In the genomic region with DNA sequence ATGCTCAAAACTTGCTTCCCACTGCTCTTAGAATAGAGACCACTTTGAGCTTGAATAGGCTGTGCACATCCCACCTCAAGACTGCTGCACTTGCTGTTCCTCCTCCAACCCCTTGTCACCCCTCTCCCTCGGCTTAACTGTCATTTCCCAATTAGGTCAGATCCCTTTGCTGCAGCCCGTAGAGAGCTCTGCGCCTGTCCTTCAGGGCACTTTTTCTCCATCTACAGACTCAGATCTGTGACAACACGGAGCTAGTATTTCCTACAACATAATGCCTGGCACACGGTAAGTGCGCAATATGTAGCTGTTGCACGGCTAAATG, we compare ENCODE assay signal across 8 cellular contexts. TPM values are rescaled to one million over a fixed set of nuclear protein-coding genes. Genes with fewer than 3 reads are reported as not detected.
A peak's percentile ranks its signal among the peaks of the same experiment; 100 is the strongest.
DNase-seq lines count a peak whose midpoint lies in the region; ATAC-seq, FAIRE-seq and TF ChIP-seq lines count a peak whose summit lies in the region.

No MANE protein-coding gene starts in this region.

- H3K36me3 ChIP-seq in kidney (ENCODE audit: control insufficient read depth in 1 of 2, insufficient read depth in 2 of 2, low read length in 2 of 2), result no peaks in the 10 kb centered on the region
- H3K36me3 ChIP-seq in testis (ENCODE audit: low read depth, missing control alignments), result no peaks in the 10 kb centered on the region

- TF ChIP-seq POLR2A in testis (IDR thresholded peaks at IDR 0.05), result no peak

- H3K9me3 ChIP-seq in kidney (ENCODE audit: control insufficient read depth in 1 of 2, low read length in 2 of 2) (no peaks in the 10 kb centered on the region), testis (no peaks in the 10 kb centered on the region)

- WGBS in testis, 2 donors, result 2 to 3% methylated on average over 7 of the region's 7 CpGs

- peaks cover 5% of the 10 kb centered on the region for H3K27me3 Mint-ChIP-seq in activated T-cell treated with anti-CD3 and anti-CD28 coated beads, Interleukin-2, amount 50 U/mL, for 24 hours
- peaks cover 12% of the 10 kb centered on the region for H3K27me3 Mint-ChIP-seq in activated naive CD8-positive, alpha-beta T cell treated with anti-CD3 and anti-CD28 coated beads for 36 hours

- no peaks in the 10 kb centered on the region for H3K9me3 Mint-ChIP-seq in activated T-cell treated with anti-CD3 and anti-CD28 coated beads, Interleukin-2, amount 50 U/mL, for 24 hours
- H3K9me3 Mint-ChIP-seq in activated naive CD8-positive, alpha-beta T cell treated with anti-CD3 and anti-CD28 coated beads for 36 hours, result no peaks in the 10 kb centered on the region

- peak overlapping the region; percentile 34 to 49 for H3K9ac ChIP-seq in kidney (ENCODE audit: low read length in 2 of 2)

- no peaks in the 10 kb centered on the region for H3K27me3 ChIP-seq in testis

- TF ChIP-seq CTCF in kidney (IDR thresholded peaks at IDR 0.05; ENCODE audit: borderline replicate concordance, extremely low read depth, insufficient read depth) (no peak), testis (IDR thresholded peaks at IDR 0.05) (no peak)

- peaks cover 28% of the 10 kb centered on the region for H3K4me1 Mint-ChIP-seq in activated T-cell treated with anti-CD3 and anti-CD28 coated beads, Interleukin-2, amount 50 U/mL, for 24 hours (ENCODE audit: low read depth)
- peaks cover 31% of the 10 kb centered on the region for H3K4me1 Mint-ChIP-seq in activated naive CD8-positive, alpha-beta T cell treated with anti-CD3 and anti-CD28 coated beads for 36 hours

- no peak for FAIRE-seq in kidney (lab: Jason Lieb, UNC)

- DNase-seq in activated T-cell treated with anti-CD3 and anti-CD28 coated beads, Interleukin-2, amount 50 U/mL, for 24 hours, result no peak
- DNase-seq in activated T-cell treated with anti-CD3 and anti-CD28 coated beads, Interleukin-2, amount 50 U/mL, for 1 hour, result no peak
- no peak for DNase-seq in activated naive CD8-positive, alpha-beta T cell treated with anti-CD3 and anti-CD28 coated beads for 36 hours
- no peak for DNase-seq in kidney
- DNase-seq in testis, result no peak
- DNase-seq in occipital lobe (lab: John Stamatoyannopoulos, UW), result no peak
- DNase-seq in epidermal melanocyte (ENCODE audit: insufficient read length, low spot score), result no peak

- H3K4me3 Mint-ChIP-seq in activated T-cell treated with anti-CD3 and anti-CD28 coated beads, Interleukin-2, amount 50 U/mL, for 24 hours, result peak overlapping the region; percentile 75
- peak overlapping the region; percentile 63 for H3K4me3 Mint-ChIP-seq in activated naive CD8-positive, alpha-beta T cell treated with anti-CD3 and anti-CD28 coated beads for 36 hours

- peaks cover 4% of the 10 kb centered on the region for H3K36me3 Mint-ChIP-seq in activated T-cell treated with anti-CD3 and anti-CD28 coated beads, Interleukin-2, amount 50 U/mL, for 24 hours (ENCODE audit: low read depth)
- no peaks in the 10 kb centered on the region for H3K36me3 Mint-ChIP-seq in activated naive CD8-positive, alpha-beta T cell treated with anti-CD3 and anti-CD28 coated beads for 36 hours

- intact Hi-C loops in kidney (cut with DNase I), result no loop called here
- intact Hi-C loops in testis (cut with DNase I; ENCODE audit: low total_unique reads), result no loop called here

- peak; percentile 15 for ATAC-seq in HG03159 (IDR thresholded peaks at IDR 0.05; ENCODE audit: unreplicated experiment)

- H3K4me1 ChIP-seq in kidney (ENCODE audit: control insufficient read depth in 1 of 2, insufficient read depth in 1 of 2, low read depth in 1 of 2, low read length in 2 of 2) (peaks cover 0 to 6% of the 10 kb centered on the region in 2 donors), testis (no peaks in the 10 kb centered on the region)

- peak overlapping the region; percentile 66 to 92 for H3K4me3 ChIP-seq in kidney (ENCODE audit: low read length in 2 of 2)
- peak overlapping the region; percentile 76 to 81 for H3K4me3 ChIP-seq in testis

- H3K27ac Mint-ChIP-seq in activated T-cell treated with anti-CD3 and anti-CD28 coated beads, Interleukin-2, amount 50 U/mL, for 24 hours, result peak overlapping the region; percentile 37
- no peak overlapping the region for H3K27ac Mint-ChIP-seq in activated naive CD8-positive, alpha-beta T cell treated with anti-CD3 and anti-CD28 coated beads for 36 hours

- peak overlapping the region; percentile 7 to 74 for H3K27ac ChIP-seq in kidney (ENCODE audit: low read depth in 2 of 2, low read length in 2 of 2)
- H3K27ac ChIP-seq in testis, result peak overlapping the region in 1 of 2 donors; percentile 61

RNA-seq across cellular contexts. Expression of gene HABP4, which starts 0.5 kb away (rescaled TPM):
- total RNA-seq in activated naive CD8-positive, alpha-beta T cell treated with anti-CD3 and anti-CD28 coated beads for 36 hours, result 1 to 10 TPM; 6.1 to 7.2 TPM
- total RNA-seq in kidney (20.9 TPM), testis (10 to 100 TPM; 30.6 to 67.2 TPM), occipital lobe (10.5 TPM)
- polyA plus RNA-seq in kidney (ENCODE audit: insufficient read depth, low read depth, low replicate concordance) (37.5 TPM), testis (ENCODE audit: insufficient read depth, low read depth, low replicate concordance) (46.9 TPM)

RNA-seq across cellular contexts. Expression of gene ZNF367, which starts 31.3 kb away (rescaled TPM):
- total RNA-seq in activated naive CD8-positive, alpha-beta T cell treated with anti-CD3 and anti-CD28 coated beads for 36 hours, result 10 to 100 TPM; 40.2 to 40.9 TPM
- 1.9 TPM for total RNA-seq in kidney
- polyA plus RNA-seq in kidney (ENCODE audit: insufficient read depth, low read depth, low replicate concordance), result 1.5 TPM
- 10 to 100 TPM in 1 of 2 donors, 1 to 10 TPM in 1; 6.9 to 10.6 TPM for total RNA-seq in testis
- polyA plus RNA-seq in testis (ENCODE audit: insufficient read depth, low read depth, low replicate concordance), result 11.3 TPM
- 3.3 TPM for total RNA-seq in occipital lobe
